Comparison of ENCODE assay signal across 20 cellular contexts in genomic region chr1:30884723-30885122, GRCh38. TPM values are rescaled to one million over a fixed set of nuclear protein-coding genes. Genes with fewer than 3 reads are reported as not detected.
"Had no signal": no experiment of that assay in that cellular context is flagged by ENCODE, and none has a peak within 500 bp of the region (broad histone marks: within the 10 kb centered on the region; RNA-seq: fewer than 3 reads in every experiment).

No MANE protein-coding gene starts in this region.

- H3K27me3 ChIP-seq: dorsolateral prefrontal cortex, right atrium auricular region, tibial artery, upper lobe of left lung, vagina had no signal

- H3K27ac ChIP-seq: left ventricle myocardium inferior, neutrophil, right atrium auricular region, vagina had no signal

- H3K4me3 Mint-ChIP-seq: immature natural killer cell; naive thymus-derived CD4-positive, alpha-beta T cell; nephron progenitor cell had no signal

- DNase-seq: cortex of kidney; effector CD8-positive, alpha-beta T cell; foreskin fibroblast; immature natural killer cell; left ventricle myocardium inferior; mesenchymal stem cell; naive thymus-derived CD4-positive, alpha-beta T cell; nephron progenitor cell; small intestine; stimulated activated CD4-positive, alpha-beta T cell treated with anti-CD3 and anti-CD28 coated beads, Interleukin-12 subunit alpha, Interleukin-12 subunit beta, amount 100 ng/mL, for 4 hours; stimulated activated naive CD8-positive, alpha-beta T cell treated with anti-CD3 and anti-CD28 coated beads, Interleukin-15, Interleukin-2, amounts not matched to agents 100 U/mL and 50 U/mL, for 24 hours; tibial artery; upper lobe of left lung had no signal

- H3K9me3 Mint-ChIP-seq: naive thymus-derived CD4-positive, alpha-beta T cell; nephron progenitor cell had no signal

- H3K27ac Mint-ChIP-seq: immature natural killer cell; naive thymus-derived CD4-positive, alpha-beta T cell; nephron progenitor cell had no signal

- H3K9me3 ChIP-seq: left ventricle myocardium inferior, neutrophil, right atrium auricular region, tibial artery, upper lobe of left lung, vagina had no signal

- H3K36me3 ChIP-seq: left ventricle myocardium inferior, neutrophil, right atrium auricular region, tibial artery, upper lobe of left lung, vagina had no signal

- H3K4me1 Mint-ChIP-seq: immature natural killer cell had no signal

- H3K4me3 ChIP-seq: dorsolateral prefrontal cortex, left ventricle myocardium inferior, lung, right atrium auricular region, tibial artery, upper lobe of left lung, vagina had no signal

- ATAC-seq: esophagus mucosa; left cardiac atrium; naive thymus-derived CD4-positive, alpha-beta T cell; stimulated activated naive CD8-positive, alpha-beta T cell treated with anti-CD3 and anti-CD28 coated beads, Interleukin-15, Interleukin-2, amounts not matched to agents 100 U/mL and 50 U/mL, for 24 hours had no signal

- H3K36me3 Mint-ChIP-seq: immature natural killer cell; naive thymus-derived CD4-positive, alpha-beta T cell had no signal

RNA-seq across cellular contexts. Expression of gene SDC3, which starts 23.8 kb away (rescaled TPM):
- polyA plus RNA-seq: immature natural killer cell had no signal
